ENCODE assay signal across 14 cellular contexts in the genomic region with DNA sequence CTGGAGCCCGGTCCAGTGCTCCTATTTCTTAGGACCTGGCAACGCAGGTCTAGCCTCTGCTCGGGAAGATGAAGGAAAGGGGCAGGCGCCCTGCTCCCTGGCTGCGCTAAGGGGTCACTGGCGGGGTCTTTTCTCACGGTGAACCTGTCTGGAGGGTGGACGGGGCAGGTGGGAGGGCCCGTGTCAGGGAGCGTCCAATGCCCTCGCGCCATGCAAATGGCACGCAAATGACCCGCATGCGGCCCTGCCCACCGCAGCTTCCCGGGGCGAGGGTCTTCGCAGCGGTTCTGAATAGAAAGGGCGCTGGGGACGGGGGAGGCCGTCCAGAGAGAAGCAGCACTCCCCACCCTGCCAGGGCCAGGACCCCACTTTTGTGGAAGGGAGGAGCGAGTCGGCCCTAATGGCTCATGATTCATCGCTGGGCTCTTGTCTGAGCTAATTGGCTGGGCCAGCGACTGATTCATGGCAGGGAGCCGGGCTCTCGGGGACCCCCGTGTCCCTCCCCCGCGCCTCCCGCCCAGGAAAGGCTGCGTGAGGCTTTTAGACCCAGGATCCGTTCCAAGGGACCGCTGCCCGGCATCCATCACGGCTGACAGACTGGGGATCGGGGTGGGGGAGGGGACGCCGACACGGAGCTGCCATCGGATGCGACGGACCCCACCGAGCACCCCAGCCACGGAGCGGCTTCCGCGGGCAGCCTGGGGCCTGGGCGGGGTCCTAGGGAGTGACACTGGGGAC. TPM values are rescaled to one million over a fixed set of nuclear protein-coding genes. Genes with fewer than 3 reads are reported as not detected.
DNase-seq lines count a peak whose midpoint lies in the region; ATAC-seq, FAIRE-seq and TF ChIP-seq lines count a peak whose summit lies in the region.
"Had no signal": no experiment of that assay in that cellular context is flagged by ENCODE, and none has a peak within 500 bp of the region (broad histone marks: within the 10 kb centered on the region; RNA-seq: fewer than 3 reads in every experiment).

No MANE protein-coding gene starts in this region.

- CTCF ChIA-PET in endothelial cell of umbilical vein (lab: Charles Lee) = interaction anchor here (0.9 to 1.3 kb wide), 2 partner anchors 26 to 88 kb away, joined by 3 to 4 read pairs; no protein-coding TSS in a partner anchor

- dilution Hi-C loops in endothelial cell of umbilical vein (cut with MboI; ENCODE audit: extremely low pct_ligation_motif_present, low sequenced_read_pairs) = no loop called here

- DNase-seq in stimulated activated naive CD8-positive, alpha-beta T cell treated with anti-CD3 and anti-CD28 coated beads, Interleukin-15, Interleukin-2, amounts not matched to agents 100 U/mL and 50 U/mL, for 24 hours = peak; percentile 10
- no peak for DNase-seq in stimulated activated naive CD8-positive, alpha-beta T cell treated with anti-CD3 and anti-CD28 coated beads, Interleukin-15, amount 100 ng/mL, for 72 hours
- DNase-seq in endothelial cell of umbilical vein (ENCODE audit: low read depth, low spot score) (no peak), lung (ENCODE audit: low spot score) (no peak), A172 (ENCODE audit: low spot score) (no peak), amniotic stem cell (lab: John Stamatoyannopoulos, UW) (no peak), NCI-H446 treated with DMSO at 0.1 percent for 48 hours (lab: John Stamatoyannopoulos, UW) (no peak)
- DNase-seq: GOT3; Karpas-422; stimulated activated CD4-positive, alpha-beta T cell treated with anti-CD3 and anti-CD28 coated beads, Interleukin-4, amount 100 ng/mL, for 24 hours had no signal

- H3K36me3 ChIP-seq in endothelial cell of umbilical vein (ENCODE audit: control insufficient read depth in 2 of 2, extremely low read depth in 1 of 2, insufficient read depth in 2 of 2, low read length in 2 of 2) = no peaks in the 10 kb centered on the region
- H3K36me3 ChIP-seq in lung (ENCODE audit: control insufficient read depth in 2 of 2, insufficient read depth in 2 of 2, low read length in 2 of 2) = no peaks in the 10 kb centered on the region
- H3K36me3 ChIP-seq: neutrophil had no signal

- H3K9me3 ChIP-seq in endothelial cell of umbilical vein (replicated peaks; ENCODE audit: control insufficient read depth, insufficient read depth, low read length) (no peaks in the 10 kb centered on the region), lung (ENCODE audit: control insufficient read depth in 2 of 2, insufficient read depth in 1 of 2, low read length in 1 of 2) (peaks cover 0 to 4% of the 10 kb centered on the region in 2 donors)
- H3K9me3 ChIP-seq: neutrophil had no signal

- no peak for TF ChIP-seq POLR2A in endothelial cell of umbilical vein (IDR thresholded peaks at IDR 0.05; ENCODE audit: low read depth, low read length)

- H3K4me1 ChIP-seq in endothelial cell of umbilical vein (ENCODE audit: control insufficient read depth, extremely low read depth, insufficient read depth, low read length) = no peaks in the 10 kb centered on the region
- H3K4me1 ChIP-seq in lung (ENCODE audit: control insufficient read depth in 2 of 2, insufficient read depth in 2 of 2, low read length in 2 of 2) = peaks cover 0 to 11% of the 10 kb centered on the region in 2 donors

- peaks cover 17% of the 10 kb centered on the region for H3K4me1 Mint-ChIP-seq in stimulated activated naive CD8-positive, alpha-beta T cell treated with anti-CD3 and anti-CD28 coated beads, Interleukin-15, amount 100 ng/mL, for 72 hours

- H3K4me3 ChIP-seq in endothelial cell of umbilical vein (replicated peaks in 1 of 3; ENCODE audit: insufficient read depth in 1 of 3, low read depth in 1 of 3, low read length in 3 of 3) = no peak overlapping the region
- H3K4me3 ChIP-seq in lung = no peak overlapping the region

- TF ChIP-seq CTCF in endothelial cell of umbilical vein (IDR thresholded peaks at IDR 0.05; ENCODE audit: extremely low read depth in 1 of 2, insufficient read depth in 1 of 2, low read depth in 1 of 2, low read length in 2 of 2) (no peak), lung (IDR thresholded peaks at IDR 0.05; ENCODE audit: control extremely low read depth, extremely low read depth) (no peak)

- peak overlapping the region in 1 of 2 donors; percentile 20 for H3K4me3 Mint-ChIP-seq in stimulated activated naive CD8-positive, alpha-beta T cell treated with anti-CD3 and anti-CD28 coated beads, Interleukin-15, amount 100 ng/mL, for 72 hours

- H2AFZ ChIP-seq in endothelial cell of umbilical vein (ENCODE audit: low read depth, low read length) = no peak overlapping the region

- no peak for ATAC-seq in stimulated activated naive CD8-positive, alpha-beta T cell treated with anti-CD3 and anti-CD28 coated beads, Interleukin-15, Interleukin-2, amounts not matched to agents 100 U/mL and 50 U/mL, for 24 hours
- ATAC-seq in stimulated activated naive CD8-positive, alpha-beta T cell treated with anti-CD3 and anti-CD28 coated beads, Interleukin-15, amount 100 ng/mL, for 72 hours = no peak
- ATAC-seq in lung (ENCODE audit: insufficient read depth, low FRiP score) = peak; percentile 7
- ATAC-seq in GM21576 (IDR thresholded peaks at IDR 0.05; ENCODE audit: unreplicated experiment) = no peak

- H3K4me2 ChIP-seq in endothelial cell of umbilical vein (ENCODE audit: insufficient read depth, low read length) = no peak overlapping the region

- intact Hi-C loops in endothelial cell of umbilical vein (cut with micrococcal nuclease) = no loop called here

- H3K27me3 Mint-ChIP-seq in stimulated activated naive CD8-positive, alpha-beta T cell treated with anti-CD3 and anti-CD28 coated beads, Interleukin-15, amount 100 ng/mL, for 72 hours = peaks cover 79% of the 10 kb centered on the region

- no peaks in the 10 kb centered on the region for H4K20me1 ChIP-seq in endothelial cell of umbilical vein (replicated peaks; ENCODE audit: control insufficient read depth, extremely low read depth, insufficient read depth, low read length)

- no peaks in the 10 kb centered on the region for H3K9me1 ChIP-seq in endothelial cell of umbilical vein (replicated peaks; ENCODE audit: control insufficient read depth, extremely low read depth, insufficient read depth, low read length)

- POLR2A ChIA-PET in endothelial cell of umbilical vein (lab: Charles Lee) = no interaction called here

- WGBS in lung, 2 donors = 7% methylated on average over 44 to 51 of the region's 51 CpGs

- H3K27ac ChIP-seq in endothelial cell of umbilical vein (ENCODE audit: insufficient read depth, low read depth, low read length) (no peak overlapping the region), lung (ENCODE audit: low read depth in 1 of 2, low read length in 1 of 2) (no peak overlapping the region)
- H3K27ac ChIP-seq: neutrophil had no signal

- no TSS peak for BruUV-seq in endothelial cell of umbilical vein (replicated peaks; lab: Mats Ljungman, UMichigan)

- no peak overlapping the region for H3K27ac Mint-ChIP-seq in stimulated activated naive CD8-positive, alpha-beta T cell treated with anti-CD3 and anti-CD28 coated beads, Interleukin-15, amount 100 ng/mL, for 72 hours
- H3K27ac Mint-ChIP-seq: CD14-positive monocyte had no signal

- H3K27me3 ChIP-seq in endothelial cell of umbilical vein (ENCODE audit: control insufficient read depth in 2 of 2, insufficient read depth in 2 of 2, low read length in 2 of 2) (peaks cover 36 to 48% of the 10 kb centered on the region in 2 experiments), lung (ENCODE audit: control insufficient read depth, insufficient read depth) (no peaks in the 10 kb centered on the region)

- no peak overlapping the region for H3K9ac ChIP-seq in endothelial cell of umbilical vein (replicated peaks; ENCODE audit: extremely low read depth, insufficient read depth, low read length)

- FAIRE-seq in endothelial cell of umbilical vein (lab: Jason Lieb, UNC) = no peak
- FAIRE-seq: colon had no signal

- no peaks in the 10 kb centered on the region for H3K9me3 Mint-ChIP-seq in stimulated activated naive CD8-positive, alpha-beta T cell treated with anti-CD3 and anti-CD28 coated beads, Interleukin-15, amount 100 ng/mL, for 72 hours

- H3K79me2 ChIP-seq in endothelial cell of umbilical vein (ENCODE audit: control insufficient read depth, insufficient read depth, low read length) = no peaks in the 10 kb centered on the region

TF ChIP-seq in endothelial cell of umbilical vein, 7 proteins besides CTCF, POLR2A, EP300 and RAD21:
- TF ChIP-seq JUN (IDR thresholded peaks at IDR 0.05; ENCODE audit: borderline replicate concordance, insufficient read depth, insufficient read length, low read depth) (no peak), GATA2 (IDR thresholded peaks at IDR 0.05; ENCODE audit: insufficient read depth, insufficient read length, low read depth, low read length) (no peak), POLR2AphosphoS5 (IDR thresholded peaks at IDR 0.05; ENCODE audit: insufficient read depth, low read depth, low read length) (no peak), EZH2 (IDR thresholded peaks at IDR 0.05; ENCODE audit: borderline replicate concordance, low read depth, low read length, severe bottlenecking) (peak; percentile 76), MYC (IDR thresholded peaks at IDR 0.05; ENCODE audit: low read depth, low read length) (no peak), FOS (IDR thresholded peaks at IDR 0.05; ENCODE audit: borderline replicate concordance, insufficient read depth, low read length) (no peak)

RNA-seq across cellular contexts. Expression of a gene that starts 25.1 kb away (rescaled TPM):
- total RNA-seq in endothelial cell of umbilical vein (not detected in 2 replicates), lung (1 to 10 TPM; 3.9 to 4.9 TPM)
- polyA plus RNA-seq in endothelial cell of umbilical vein (not detected in 2 replicates), lung (1 to 10 TPM; 1.3 to 2.6 TPM)
- not detected in 2 replicates for polyA plus RNA-seq in endothelial cell of umbilical vein (2011; cell fraction: cytosol; rRNA removed)
- polyA plus RNA-seq in endothelial cell of umbilical vein (2011; cell fraction: nucleus; rRNA removed) = 0.06 TPM in 1 of 2 replicates, not detected in the other
- not detected in 2 replicates for polyA plus RNA-seq in endothelial cell of umbilical vein (2012)
- not detected in 2 replicates for polyA minus RNA-seq in endothelial cell of umbilical vein
- polyA minus RNA-seq in endothelial cell of umbilical vein (2011; cell fraction: cytosol; rRNA and poly(A)+ RNA removed) = not detected
- not detected in 2 replicates for polyA minus RNA-seq in endothelial cell of umbilical vein (2011; cell fraction: nucleus; rRNA and poly(A)+ RNA removed)
- total RNA-seq in A172 (2014; rRNA removed; shearing (Covaris generic)) = 1.8 and 2.3 TPM in 2 replicates

RNA-seq across cellular contexts. Expression of a gene that starts 55.3 kb away (rescaled TPM):
- 222 and 231 TPM in 2 replicates for total RNA-seq in endothelial cell of umbilical vein
- polyA plus RNA-seq in endothelial cell of umbilical vein = 287 and 391 TPM in 2 replicates
- polyA plus RNA-seq in endothelial cell of umbilical vein (2011; cell fraction: cytosol; rRNA removed) = 259 and 343 TPM in 2 replicates
- 132 and 136 TPM in 2 replicates for polyA plus RNA-seq in endothelial cell of umbilical vein (2011; cell fraction: nucleus; rRNA removed)
- polyA plus RNA-seq in endothelial cell of umbilical vein (2012) = 347 and 407 TPM in 2 replicates
- 379 and 429 TPM in 2 replicates for polyA minus RNA-seq in endothelial cell of umbilical vein
- 152 TPM for polyA minus RNA-seq in endothelial cell of umbilical vein (2011; cell fraction: cytosol; rRNA and poly(A)+ RNA removed)
- polyA minus RNA-seq in endothelial cell of umbilical vein (2011; cell fraction: nucleus; rRNA and poly(A)+ RNA removed) = 32.5 and 48.3 TPM in 2 replicates
- total RNA-seq in lung = 100 to 1,000 TPM in 1 of 2 donors, 10 to 100 TPM in 1; 51.2 to 152 TPM
- polyA plus RNA-seq in lung = 100 to 1,000 TPM; 103 to 209 TPM
- total RNA-seq in A172 (2014; rRNA removed; shearing (Covaris generic)) = 280 and 302 TPM in 2 replicates
